ENCODE assay signal across 27 cellular contexts in the genomic region with DNA sequence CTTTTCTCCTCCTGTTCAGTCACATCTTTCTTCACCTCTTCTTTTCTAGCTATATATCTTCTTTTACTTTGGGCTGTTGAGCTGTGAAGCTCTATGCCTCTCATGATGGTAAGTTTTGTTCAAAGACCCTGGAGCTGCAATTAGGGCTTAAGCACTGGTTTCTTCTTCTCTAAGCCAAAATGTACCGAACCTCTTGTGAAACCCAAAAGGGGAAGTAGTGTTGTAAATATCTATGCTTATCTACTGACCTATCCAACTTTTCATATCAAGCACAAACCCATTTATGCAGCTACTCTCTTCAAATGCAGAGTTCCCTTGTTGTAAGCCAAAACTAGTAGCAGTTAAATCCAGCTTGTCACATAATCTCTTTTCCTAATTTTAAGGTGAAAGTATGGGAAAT.
"Had no signal": no experiment of that assay in that cellular context is flagged by ENCODE, and none has a peak within 500 bp of the region (broad histone marks: within the 10 kb centered on the region; RNA-seq: fewer than 3 reads in every experiment).

No MANE protein-coding gene starts in this region.

- DNase-seq: activated CD4-positive, alpha-beta T cell treated with anti-CD3 and anti-CD28 coated beads for 1 hour; activated CD4-positive, alpha-beta T cell treated with anti-CD3 and anti-CD28 coated beads, Interleukin-2, amount 50 U/mL, for 4 hours; activated gamma-delta T cell treated with Interleukin-2 at 50 U/mL for 16 hours; activated T-cell treated with anti-CD3 and anti-CD28 coated beads for 4 hours; effector CD8-positive, alpha-beta T cell; gastrocnemius medialis; heart left ventricle; immature natural killer cell; kidney glomerular epithelial cell; left ventricle myocardium inferior; stimulated activated CD4-positive, alpha-beta T cell treated with anti-CD3 and anti-CD28 coated beads, Interleukin-12 subunit alpha, Interleukin-12 subunit beta, amount 100 ng/mL, for 4 hours; stimulated activated CD4-positive, alpha-beta T cell treated with anti-CD3 and anti-CD28 coated beads, Interleukin-1b, Interleukin-23, amount 100 ng/mL, for 48 hours; stimulated activated CD8-positive, alpha-beta memory T cell treated with anti-CD3 and anti-CD28 coated beads, Interleukin-4, amount 100 ng/mL, for 48 hours; stimulated activated naive CD8-positive, alpha-beta T cell treated with anti-CD3 and anti-CD28 coated beads, Interleukin-15, Interleukin-2, amounts not matched to agents 100 U/mL and 50 U/mL, for 24 hours; substantia nigra; T-helper 9 cell; uterus had no signal

- H3K27ac ChIP-seq: cardiac muscle cell, gastrocnemius medialis, heart left ventricle, left ventricle myocardium inferior, prostate gland, right atrium auricular region, tibial nerve, uterus, VCaP had no signal

- H3K27me3 Mint-ChIP-seq: dendritic cell treated with granulocyte-macrophage colony-stimulating factor and Interleukin-4, amounts not matched to agents 40 ng/mL and 50 ng/mL, for 4 days had no signal

- H3K4me1 Mint-ChIP-seq: immature natural killer cell, neural crest cell had no signal

- H3K4me1 ChIP-seq: gastrocnemius medialis, heart left ventricle, left ventricle myocardium inferior, prostate gland, right atrium auricular region, tibial nerve, uterus had no signal

- H3K4me3 Mint-ChIP-seq: activated naive CD8-positive, alpha-beta T cell; activated T-helper 1 cell treated with anti-CD3 and anti-CD28 coated beads, Interleukin-12 subunit alpha, Interleukin-12 subunit beta, Interleukin-2, Interleukin-4 antibody, amounts not matched to agents 30 ng/mL and 10 ng/mL and 1 ng/mL, durations not matched to agents 14 hours and 24 hours and 36 hours; dendritic cell treated with granulocyte-macrophage colony-stimulating factor and Interleukin-4, amounts not matched to agents 40 ng/mL and 50 ng/mL, for 4 days; immature natural killer cell; neural crest cell had no signal

- H3K27ac Mint-ChIP-seq: activated naive CD8-positive, alpha-beta T cell; activated T-helper 1 cell treated with anti-CD3 and anti-CD28 coated beads, Interleukin-12 subunit alpha, Interleukin-12 subunit beta, Interleukin-2, Interleukin-4 antibody, amounts not matched to agents 30 ng/mL and 10 ng/mL and 1 ng/mL, durations not matched to agents 14 hours and 24 hours and 36 hours; dendritic cell treated with granulocyte-macrophage colony-stimulating factor and Interleukin-4, amounts not matched to agents 40 ng/mL and 50 ng/mL, for 4 days; immature natural killer cell had no signal

- H3K9me3 ChIP-seq: gastrocnemius medialis, heart left ventricle, left ventricle myocardium inferior, prostate gland, right atrium auricular region, tibial nerve, uterus had no signal

- H3K4me3 ChIP-seq: cardiac muscle cell, gastrocnemius medialis, heart left ventricle, left ventricle myocardium inferior, prostate gland, right atrium auricular region, tibial nerve, uterus had no signal

- H3K36me3 ChIP-seq: cardiac muscle cell, gastrocnemius medialis, heart left ventricle, left ventricle myocardium inferior, prostate gland, right atrium auricular region, tibial nerve, uterus had no signal

- H3K27me3 ChIP-seq: cardiac muscle cell, gastrocnemius medialis, heart left ventricle, right atrium auricular region, tibial nerve, uterus had no signal

- ATAC-seq: esophagus mucosa; gastrocnemius medialis; heart left ventricle; stimulated activated naive CD8-positive, alpha-beta T cell treated with anti-CD3 and anti-CD28 coated beads, Interleukin-15, Interleukin-2, amounts not matched to agents 100 U/mL and 50 U/mL, for 24 hours had no signal
